24 cellular contexts compared by ENCODE assay signal in genomic region chr11:66547662-66548009, GRCh38. TPM values are rescaled to one million over a fixed set of nuclear protein-coding genes. Genes with fewer than 3 reads are reported as not detected.
DNase-seq lines count a peak whose midpoint lies in the region; ATAC-seq and TF ChIP-seq lines count a peak whose summit lies in the region.
"Had no signal": no experiment of that assay in that cellular context is flagged by ENCODE, and none has a peak within 500 bp of the region (broad histone marks: within the 10 kb centered on the region; RNA-seq: fewer than 3 reads in every experiment).

No MANE protein-coding gene starts in this region.

- H3K9ac ChIP-seq in HUES64 (ENCODE audit: low read depth, low read length), result no peak overlapping the region
- no peak overlapping the region for H3K9ac ChIP-seq in endodermal cell (ENCODE audit: extremely low read depth, low read length, poor library complexity, severe bottlenecking)
- H3K9ac ChIP-seq: GM23248 had no signal

- H3K4me1 Mint-ChIP-seq in endodermal cell, result peaks cover 24% of the 10 kb centered on the region
- peaks cover 25% of the 10 kb centered on the region for H3K4me1 Mint-ChIP-seq in neural crest cell

- H3K27ac Mint-ChIP-seq in endodermal cell (no peak overlapping the region), neural crest cell (ENCODE audit: unreplicated experiment) (no peak overlapping the region)
- H3K27ac Mint-ChIP-seq: activated CD8-positive, alpha-beta memory T cell treated with anti-CD3 and anti-CD28 coated beads, Interleukin-2, amount 10 ng/mL, durations not matched to agents 7 days and 5 days; stimulated activated naive B cell treated with anti-CD40 and anti-IgM and Interleukin-4, amounts not matched to agents 10 μg/mL and 1 μg/mL and 100 μg/mL, for 72 hours; T-helper 1 cell treated with Interleukin-12 subunit alpha and Interleukin-12 subunit beta and Interleukin-4 antibody, amounts not matched to agents 30 μg/mL and 1 μg/mL, for 36 hours had no signal

- DNase-seq in DMS 273 (lab: John Stamatoyannopoulos, UW; ENCODE audit: unreplicated experiment) (peak; percentile 52), DMS 273 treated with DMSO at 0.1 percent for 48 hours (lab: John Stamatoyannopoulos, UW) (no peak), endodermal cell (peak; percentile 63), neural crest cell (ENCODE audit: low read depth, low spot score) (no peak), GM20000 (ENCODE audit: low spot score) (no peak)
- DNase-seq: activated CD4-positive, CD25-positive, alpha-beta regulatory T cell; activated CD8-positive, alpha-beta memory T cell treated with anti-CD3 and anti-CD28 coated beads, Interleukin-2, amount 10 ng/mL, durations not matched to agents 7 days and 5 days; activated effector memory CD4-positive, alpha-beta T cell treated with Interleukin-2 at 50 U/mL for 16 hours; amniotic stem cell; C1 segment of cervical spinal cord; GM23248; hypothalamus; lower lobe of right lung; NCI-H1092 treated with DMSO at 0.1 percent for 48 hours; NCI-H226; Right ventricle myocardium superior; stimulated activated CD4-positive, alpha-beta T cell treated with anti-CD3 and anti-CD28 coated beads, Interleukin-12 subunit alpha, Interleukin-12 subunit beta, amount 100 ng/mL, for 4 hours; stimulated activated naive B cell treated with anti-CD40 and anti-IgM and Interleukin-4, amounts not matched to agents 10 μg/mL and 1 μg/mL and 100 μg/mL, for 72 hours had no signal

- H3K27me3 Mint-ChIP-seq in endodermal cell (ENCODE audit: insufficient read depth) (peaks cover 1% of the 10 kb centered on the region), neural crest cell (ENCODE audit: low read depth) (peaks cover 20% of the 10 kb centered on the region)
- H3K27me3 Mint-ChIP-seq: stimulated activated naive B cell treated with anti-CD40 and anti-IgM and Interleukin-4, amounts not matched to agents 10 μg/mL and 1 μg/mL and 100 μg/mL, for 72 hours had no signal

- H3K9me3 ChIP-seq in HUES64 (ENCODE audit: insufficient read depth, low read depth, low read length), result no peaks in the 10 kb centered on the region
- no peaks in the 10 kb centered on the region for H3K9me3 ChIP-seq in endodermal cell (ENCODE audit: control insufficient read depth, low read length)
- H3K9me3 ChIP-seq: lower lobe of right lung had no signal

- H3K9me3 Mint-ChIP-seq in endodermal cell (no peaks in the 10 kb centered on the region), neural crest cell (no peaks in the 10 kb centered on the region)
- H3K9me3 Mint-ChIP-seq: stimulated activated naive B cell treated with anti-CD40 and anti-IgM and Interleukin-4, amounts not matched to agents 10 μg/mL and 1 μg/mL and 100 μg/mL, for 72 hours; T-helper 1 cell treated with Interleukin-12 subunit alpha and Interleukin-12 subunit beta and Interleukin-4 antibody, amounts not matched to agents 30 μg/mL and 1 μg/mL, for 36 hours had no signal

- H3K36me3 Mint-ChIP-seq in endodermal cell (ENCODE audit: low read depth) (peaks cover 4% of the 10 kb centered on the region), neural crest cell (ENCODE audit: low read depth) (no peaks in the 10 kb centered on the region)

- H3K4me3 ChIP-seq in HUES64 (ENCODE audit: low read length) (peak overlapping the region; percentile 87), endodermal cell (ENCODE audit: low read length) (no peak overlapping the region)
- H3K4me3 ChIP-seq: GM23248, lower lobe of right lung had no signal

- peaks cover 10% of the 10 kb centered on the region for H3K4me1 ChIP-seq in HUES64 (ENCODE audit: insufficient read depth, low read length)
- no peaks in the 10 kb centered on the region for H3K4me1 ChIP-seq in endodermal cell (ENCODE audit: control insufficient read depth, insufficient read depth, low read length)

- no peaks in the 10 kb centered on the region for H3K27me3 ChIP-seq in HUES64 (ENCODE audit: insufficient read depth, low read length)
- no peaks in the 10 kb centered on the region for H3K27me3 ChIP-seq in endodermal cell (ENCODE audit: control insufficient read depth, insufficient read depth, low read length, poor library complexity, severe bottlenecking)

- H3K36me3 ChIP-seq in HUES64 (ENCODE audit: insufficient read depth, low read length) (no peaks in the 10 kb centered on the region), endodermal cell (ENCODE audit: control insufficient read depth, insufficient read depth, low read length) (no peaks in the 10 kb centered on the region)

- no peak for TF ChIP-seq CTCF in endodermal cell (conservative IDR thresholded peaks at IDR 0.05)
- no peak for TF ChIP-seq CTCF in neural crest cell (conservative IDR thresholded peaks at IDR 0.05)
- no peak for TF ChIP-seq CTCF in GM20000 (IDR thresholded peaks at IDR 0.05; ENCODE audit: extremely low read depth, missing control alignments)

- H3K4me3 Mint-ChIP-seq in endodermal cell (no peak overlapping the region), neural crest cell (peak overlapping the region; percentile 9)

- no peak overlapping the region for H3K27ac ChIP-seq in HUES64 (ENCODE audit: low read depth, low read length)
- H3K27ac ChIP-seq in endodermal cell (ENCODE audit: low read depth, low read length), result peak overlapping the region; percentile 49
- H3K27ac ChIP-seq: 22Rv1, GM23248, HL-60, lower lobe of right lung had no signal

- WGBS in HUES64, result 35% methylated on average over 5 of the region's 5 CpGs
- WGBS in endodermal cell (ENCODE audit: insufficient coverage in 1 of 2, insufficient read length in 1 of 2), 2 experiments, result 22 to 64% methylated on average over 3 to 5 of the region's 5 CpGs

- ATAC-seq in GM21723 (IDR thresholded peaks at IDR 0.05; ENCODE audit: unreplicated experiment) (no peak), HG02885 (IDR thresholded peaks at IDR 0.05; ENCODE audit: poor library complexity, unreplicated experiment) (no peak)
- ATAC-seq: activated CD8-positive, alpha-beta memory T cell treated with anti-CD3 and anti-CD28 coated beads, Interleukin-2, amount 10 ng/mL, durations not matched to agents 7 days and 5 days; lower lobe of right lung; stimulated activated naive B cell treated with anti-CD40 and anti-IgM and Interleukin-4, amounts not matched to agents 10 μg/mL and 1 μg/mL and 100 μg/mL, for 72 hours had no signal

RNA-seq across cellular contexts. Expression of gene ACTN3, which starts 0.9 kb away (rescaled TPM):
- 7.9 TPM for polyA plus RNA-seq in HUES64 (2013, experiment 1 of 2)
- 10.8 TPM for polyA plus RNA-seq in HUES64 (2013, experiment 2 of 2)
- total RNA-seq in endodermal cell (1 to 10 TPM; 1.7 to 5.3 TPM), neural crest cell (0.16 and 0.35 TPM in 2 replicates)
- 11.3 TPM for polyA plus RNA-seq in endodermal cell (2013, experiment 1 of 2)
- 10.7 TPM for polyA plus RNA-seq in endodermal cell (2013, experiment 2 of 2)
- total RNA-seq: GM23248, Right ventricle myocardium superior had no signal
- polyA plus RNA-seq: GM23248 had no signal

RNA-seq across cellular contexts. Expression of gene ZDHHC24, which starts 1.8 kb away (rescaled TPM):
- 3.1 TPM for polyA plus RNA-seq in HUES64 (2013, experiment 1 of 2)
- 3.1 TPM for polyA plus RNA-seq in HUES64 (2013, experiment 2 of 2)
- total RNA-seq in endodermal cell, result 10 to 100 TPM; 10.6 to 11.7 TPM
- 7.0 TPM for polyA plus RNA-seq in endodermal cell (2013, experiment 1 of 2)
- 7.0 TPM for polyA plus RNA-seq in endodermal cell (2013, experiment 2 of 2)
- 7.3 and 7.7 TPM in 2 replicates for total RNA-seq in neural crest cell

RNA-seq across cellular contexts. Expression of gene CTSF, which starts 20.8 kb away (rescaled TPM):
- 5.7 TPM for polyA plus RNA-seq in HUES64 (2013, experiment 1 of 2)
- polyA plus RNA-seq in HUES64 (2013, experiment 2 of 2), result 7.9 TPM
- 10 to 100 TPM in 1 of 2 donors, 1 to 10 TPM in 1; 5.0 to 18.6 TPM for total RNA-seq in endodermal cell
- 8.6 TPM for polyA plus RNA-seq in endodermal cell (2013, experiment 1 of 2)
- 7.7 TPM for polyA plus RNA-seq in endodermal cell (2013, experiment 2 of 2)
- total RNA-seq in neural crest cell, result not detected in 2 replicates

RNA-seq across cellular contexts. Expression of gene BBS1, which starts 37.2 kb away (rescaled TPM):
- 11.1 TPM for polyA plus RNA-seq in HUES64 (2013, experiment 1 of 2)
- 15.4 TPM for polyA plus RNA-seq in HUES64 (2013, experiment 2 of 2)
- total RNA-seq in endodermal cell (10 to 100 TPM; 52.4 to 67.3 TPM), neural crest cell (54.7 and 56.1 TPM in 2 replicates)
- polyA plus RNA-seq in endodermal cell (2013, experiment 1 of 2), result 39.1 TPM
- polyA plus RNA-seq in endodermal cell (2013, experiment 2 of 2), result 34.5 TPM

RNA-seq across cellular contexts. Expression of gene CCDC87, which starts 45.2 kb away (rescaled TPM):
- polyA plus RNA-seq in HUES64 (2013, experiment 1 of 2), result 0.45 TPM
- 0.63 TPM for polyA plus RNA-seq in HUES64 (2013, experiment 2 of 2)
- total RNA-seq in endodermal cell (1 to 10 TPM in 1 of 2 donors, under 1 TPM in 1; 0.84 to 1.5 TPM), neural crest cell (0.93 and 1.1 TPM in 2 replicates)
- 0.25 TPM for polyA plus RNA-seq in endodermal cell (2013, experiment 1 of 2)
- 0.29 TPM for polyA plus RNA-seq in endodermal cell (2013, experiment 2 of 2)

Comparison
In these comparisons a context has a peak if more than half of its experiments do, and no peak if none do; other contexts are left out.
1. DNase-seq: peak in DMS 273 (single experiment) and endodermal cell (single experiment); none in DMS 273 treated with DMSO at 0.1 percent for 48 hours (single experiment), neural crest cell (single experiment) and GM20000 (single experiment).